Comparison of ENCODE assay signal across 21 cellular contexts in the genomic region with DNA sequence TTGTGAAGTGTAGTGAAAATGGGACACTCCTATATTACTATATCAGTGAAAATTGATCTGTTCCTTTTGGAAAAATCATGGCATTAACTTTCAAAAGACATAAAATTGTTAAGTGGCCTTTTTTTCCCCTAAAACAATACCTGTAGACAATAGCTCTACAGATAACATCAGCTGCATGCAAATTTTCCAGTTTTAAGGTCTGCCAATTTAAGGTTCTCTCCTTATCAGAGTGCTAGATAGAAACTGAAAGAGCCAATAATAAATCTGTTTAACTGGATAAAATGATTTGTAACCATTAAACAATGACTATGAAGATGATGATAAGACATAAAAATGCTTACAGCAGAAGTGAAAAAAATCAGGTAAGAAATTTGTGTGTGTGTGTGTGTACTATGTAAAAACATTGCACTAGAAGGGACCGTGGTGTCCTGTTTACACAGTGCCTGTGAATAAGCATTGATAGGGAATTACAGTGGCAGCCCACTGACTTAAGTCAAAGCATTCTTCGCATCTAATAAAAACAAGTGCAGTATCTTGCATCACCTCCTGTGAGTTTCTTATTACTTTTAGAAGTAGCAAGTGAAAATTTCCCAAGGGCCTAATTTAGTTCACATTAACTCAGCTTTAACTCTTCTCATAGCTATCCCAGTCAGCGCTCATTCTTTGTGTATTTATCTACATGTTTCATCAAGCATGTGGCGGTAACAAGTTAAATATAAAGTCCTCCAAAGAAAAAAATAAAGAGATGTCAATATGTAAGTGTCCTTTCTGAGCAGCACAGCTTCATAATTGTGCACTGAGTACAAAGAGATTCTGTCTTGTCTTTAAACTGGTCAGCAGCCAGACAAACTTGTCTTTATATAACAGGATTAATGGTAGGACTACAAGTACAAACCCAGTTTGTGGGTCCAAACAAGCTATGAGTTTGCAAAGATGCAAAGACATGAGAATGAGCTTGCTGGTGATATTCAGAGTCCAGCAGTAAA.
DNase-seq lines count a peak whose midpoint lies in the region; ATAC-seq, FAIRE-seq and TF ChIP-seq lines count a peak whose summit lies in the region.
"Had no signal": no experiment of that assay in that cellular context is flagged by ENCODE, and none has a peak within 500 bp of the region (broad histone marks: within the 10 kb centered on the region; RNA-seq: fewer than 3 reads in every experiment).

No MANE protein-coding gene starts in this region.

- H3K4me3 ChIP-seq in mammary epithelial cell (replicated peaks in 1 of 3; ENCODE audit: insufficient read depth in 1 of 3, low read depth in 2 of 3, low read length in 3 of 3), result no peak overlapping the region
- H3K4me3 ChIP-seq in suprapubic skin, result no peak overlapping the region
- no peak overlapping the region for H3K4me3 ChIP-seq in osteoblast (ENCODE audit: insufficient read depth, low read length)
- H3K4me3 ChIP-seq: SJCRH30, tibial artery had no signal

- no peak for FAIRE-seq in HTR-8/SVneo (lab: Jason Lieb, UNC)
- FAIRE-seq: A204.1, GM12892 had no signal

- CTCF ChIA-PET in mammary epithelial cell (lab: Charles Lee; ENCODE audit: low non-redundant PET), result no interaction called here

- H3K9me3 ChIP-seq in mammary epithelial cell (replicated peaks; ENCODE audit: insufficient read depth, low read length) (no peaks in the 10 kb centered on the region), suprapubic skin (no peaks in the 10 kb centered on the region), osteoblast (ENCODE audit: low read depth, low read length) (no peaks in the 10 kb centered on the region)
- H3K9me3 ChIP-seq: SJCRH30, tibial artery had no signal

- H3K27me3 ChIP-seq in mammary epithelial cell (ENCODE audit: insufficient read depth, low read length) (no peaks in the 10 kb centered on the region), suprapubic skin (no peaks in the 10 kb centered on the region), osteoblast (ENCODE audit: insufficient read depth, low read length) (no peaks in the 10 kb centered on the region)
- H3K27me3 ChIP-seq: foreskin keratinocyte, tibial artery had no signal

- H3K36me3 ChIP-seq in mammary epithelial cell (ENCODE audit: insufficient read depth, low read length), result no peaks in the 10 kb centered on the region
- no peaks in the 10 kb centered on the region for H3K36me3 ChIP-seq in suprapubic skin
- H3K36me3 ChIP-seq in osteoblast (ENCODE audit: insufficient read depth, low read length), result no peaks in the 10 kb centered on the region
- H3K36me3 ChIP-seq: SJCRH30, tibial artery had no signal

- no peaks in the 10 kb centered on the region for H3K79me2 ChIP-seq in mammary epithelial cell (ENCODE audit: insufficient read depth, low read length)
- H3K79me2 ChIP-seq in osteoblast (ENCODE audit: insufficient read depth, low read length), result no peaks in the 10 kb centered on the region

- TF ChIP-seq POLR2A in suprapubic skin (IDR thresholded peaks at IDR 0.05), result no peak

- TF ChIP-seq CTCF in mammary epithelial cell (conservative IDR thresholded peaks at IDR 0.05 in 1 of 2, IDR thresholded peaks at IDR 0.05 in 1 of 2; ENCODE audit: extremely low read depth in 1 of 2, insufficient read depth in 1 of 2, low read depth in 1 of 2, low read length in 2 of 2) (no peak), suprapubic skin (IDR thresholded peaks at IDR 0.05) (no peak), osteoblast (IDR thresholded peaks at IDR 0.05; ENCODE audit: extremely low read depth, low read depth, low read length) (no peak)

- H4K20me1 ChIP-seq in mammary epithelial cell (ENCODE audit: insufficient read depth, low read length) (no peaks in the 10 kb centered on the region), osteoblast (ENCODE audit: insufficient read depth, low read length) (no peaks in the 10 kb centered on the region)

- no TSS peak for BruUV-seq in mammary epithelial cell (replicated peaks; lab: Mats Ljungman, UMichigan)

- H3K4me2 ChIP-seq in mammary epithelial cell (ENCODE audit: insufficient read depth, low read depth, low read length) (no peak overlapping the region), osteoblast (ENCODE audit: insufficient read depth, low read length) (no peak overlapping the region)

- dilution Hi-C loops in mammary epithelial cell (cut with HindIII; ENCODE audit: low sequenced_read_pairs), result no loop called here

- ATAC-seq in GM21825 (IDR thresholded peaks at IDR 0.05; ENCODE audit: unreplicated experiment), result no peak
- ATAC-seq: activated naive CD4-positive, alpha-beta T cell treated with anti-CD3 and anti-CD28 coated beads, Interleukin-2, amount 50 U/mL, for 72 hours; foreskin keratinocyte had no signal

- in situ Hi-C loops in mammary epithelial cell (cut with MboI; ENCODE audit: low sequenced_read_pairs in 2 of 2), result no loop called here

- WGBS in mammary epithelial cell (ENCODE audit: low coverage, missing lambda C conversion rate), result 6% methylated on average over 4 of the region's 4 CpGs
- 48% methylated on average over 4 of the region's 4 CpGs for WGBS in suprapubic skin

- H3K9ac ChIP-seq in mammary epithelial cell (ENCODE audit: insufficient read depth, low read length), result no peak overlapping the region

- intact Hi-C loops in mammary epithelial cell (cut with micrococcal nuclease), result no loop called here

- H3K4me1 ChIP-seq in mammary epithelial cell (ENCODE audit: insufficient read depth, low read length) (peaks cover 17% of the 10 kb centered on the region), suprapubic skin (peaks cover 22% of the 10 kb centered on the region), osteoblast (ENCODE audit: insufficient read depth, low read length) (peaks cover 6% of the 10 kb centered on the region)
- H3K4me1 ChIP-seq: SJCRH30, tibial artery had no signal

- peak; percentile 8 for DNase-seq in NCI-H748 (lab: John Stamatoyannopoulos, UW; ENCODE audit: unreplicated experiment)
- DNase-seq in NCI-H748 treated with DMSO at 0.1 percent for 48 hours (lab: John Stamatoyannopoulos, UW), result no peak
- peak; percentile 38 for DNase-seq in mammary epithelial cell
- DNase-seq in kidney glomerular epithelial cell (lab: John Stamatoyannopoulos, UW), result peak; percentile 24
- DNase-seq in suprapubic skin (ENCODE audit: low spot score in 2 of 2), result no peak
- DNase-seq in HTR-8/SVneo (ENCODE audit: insufficient read length, low spot score), result no peak
- no peak for DNase-seq in osteoblast (ENCODE audit: insufficient read length, low spot score, missing footprints)
- DNase-seq: activated CD4-positive, alpha-beta T cell treated with anti-CD3 and anti-CD28 coated beads, Interleukin-2, amount 50 U/mL, for 1 hour; activated T-cell treated with anti-CD3 and anti-CD28 coated beads, Interleukin-2, amount 50 U/mL, for 1 hour; CD4-positive, CD25-positive, alpha-beta regulatory T cell; foreskin keratinocyte; KG1; NCI-H1417 treated with DMSO at 0.1 percent for 48 hours; NCI-H446; SJCRH30; stimulated activated CD4-positive, alpha-beta T cell treated with anti-CD3 and anti-CD28 coated beads, Interleukin-4, amount 100 ng/mL, for 4 hours; tibial artery had no signal

- H3K27ac ChIP-seq in mammary epithelial cell (ENCODE audit: insufficient read depth, low read depth, low read length) (no peak overlapping the region), suprapubic skin (peak overlapping the region; percentile 50), osteoblast (ENCODE audit: low read depth, low read length) (no peak overlapping the region)
- H3K27ac ChIP-seq: foreskin keratinocyte, SJCRH30, tibial artery had no signal

- TF ChIP-seq EP300 in suprapubic skin (IDR thresholded peaks at IDR 0.05), result no peak

- peak overlapping the region; percentile 58 for H2AFZ ChIP-seq in mammary epithelial cell (ENCODE audit: low read depth, low read length)
- no peak overlapping the region for H2AFZ ChIP-seq in osteoblast (ENCODE audit: low read length)

Comparison
In these comparisons a context has a peak if more than half of its experiments do, and no peak if none do; other contexts are left out.
1. DNase-seq: peak in NCI-H748 (single experiment), mammary epithelial cell (single experiment) and kidney glomerular epithelial cell (single experiment); none in NCI-H748 treated with DMSO at 0.1 percent for 48 hours (single experiment), suprapubic skin (0 of 2), HTR-8/SVneo (single experiment) and osteoblast (single experiment).